15 cellular contexts compared by ENCODE assay signal in the genomic region with DNA sequence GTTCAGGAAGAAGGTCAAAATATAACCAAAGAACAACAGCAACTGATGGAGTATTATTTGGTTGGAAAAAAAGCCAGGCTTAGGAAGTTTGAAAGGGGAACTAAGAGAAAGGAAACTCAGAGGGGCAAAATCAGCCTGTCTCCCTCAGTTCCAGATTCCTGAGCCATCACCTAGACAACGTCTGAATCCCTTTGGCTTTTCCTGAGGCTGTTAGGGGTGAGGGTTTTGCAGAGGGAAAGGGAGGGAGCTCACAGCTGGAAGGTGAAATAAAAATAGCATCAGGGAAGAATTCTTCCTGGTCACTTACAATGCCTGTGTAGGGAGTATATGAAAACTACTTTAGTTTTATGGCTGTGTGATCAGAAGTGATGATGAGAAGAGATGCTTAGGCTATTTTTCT.
DNase-seq lines count a peak whose midpoint lies in the region; ATAC-seq and TF ChIP-seq lines count a peak whose summit lies in the region.
"Had no signal": no experiment of that assay in that cellular context is flagged by ENCODE, and none has a peak within 500 bp of the region (broad histone marks: within the 10 kb centered on the region; RNA-seq: fewer than 3 reads in every experiment).

No MANE protein-coding gene starts in this region.

- peak; percentile 23 for DNase-seq in NCI-H146 (lab: John Stamatoyannopoulos, UW)
- DNase-seq in NCI-H146 treated with DMSO at 0.1 percent for 48 hours (lab: John Stamatoyannopoulos, UW; ENCODE audit: unreplicated experiment), result no peak
- DNase-seq in mucosa of descending colon, result no peak
- DNase-seq in neural progenitor cell (ENCODE audit: low spot score), result peak; percentile 34
- DNase-seq in SKM-1 (lab: John Stamatoyannopoulos, UW; ENCODE audit: unreplicated experiment), result no peak
- no peak for DNase-seq in progenitor cell of endocrine pancreas (ENCODE audit: low spot score, unreplicated experiment)
- DNase-seq: Caco-2; CD8-positive, alpha-beta memory T cell; DND-41; GF-D8; HCEC 1CT had no signal

- intact Hi-C loops in mucosa of descending colon (cut with DNase I, micrococcal nuclease), result no loop called here

- H3K9me3 ChIP-seq in mucosa of descending colon, result no peaks in the 10 kb centered on the region
- no peaks in the 10 kb centered on the region for H3K9me3 ChIP-seq in neural progenitor cell (ENCODE audit: low read depth)
- H3K9me3 ChIP-seq: Caco-2 had no signal

- H4K20me1 ChIP-seq in neural progenitor cell (ENCODE audit: low read depth), result no peaks in the 10 kb centered on the region

- no peak overlapping the region for H3K9ac ChIP-seq in neural progenitor cell

- peak; percentile 24 for ATAC-seq in mucosa of descending colon
- ATAC-seq in GM18861 (IDR thresholded peaks at IDR 0.05; ENCODE audit: unreplicated experiment), result no peak

- no peaks in the 10 kb centered on the region for H3K27me3 ChIP-seq in neural progenitor cell

- H3K4me2 ChIP-seq in neural progenitor cell, result peak overlapping the region; percentile 58

- H3K9me3 Mint-ChIP-seq in brain, result no peaks in the 10 kb centered on the region
- no peaks in the 10 kb centered on the region for H3K9me3 Mint-ChIP-seq in neural progenitor cell
- H3K9me3 Mint-ChIP-seq in progenitor cell of endocrine pancreas (ENCODE audit: low read depth), result no peaks in the 10 kb centered on the region
- H3K9me3 Mint-ChIP-seq: CD8-positive, alpha-beta memory T cell had no signal

- H3K27ac Mint-ChIP-seq in brain (peak overlapping the region in 4 of 5 experiments; percentile 23 to 86 (median 43)), neural progenitor cell (peak overlapping the region; percentile 99), progenitor cell of endocrine pancreas (no peak overlapping the region)
- H3K27ac Mint-ChIP-seq: CD8-positive, alpha-beta memory T cell had no signal

- TF ChIP-seq CTCF in brain (conservative IDR thresholded peaks at IDR 0.05), result no peak
- no peak for TF ChIP-seq CTCF in mucosa of descending colon (IDR thresholded peaks at IDR 0.05)
- TF ChIP-seq CTCF in neural progenitor cell (IDR thresholded peaks at IDR 0.05), result no peak
- no peak for TF ChIP-seq CTCF in progenitor cell of endocrine pancreas (IDR thresholded peaks at IDR 0.05; ENCODE audit: unreplicated experiment)

- H3K4me3 Mint-ChIP-seq in brain (peak overlapping the region in 1 of 5 experiments; percentile 28), neural progenitor cell (peak overlapping the region; percentile 62), progenitor cell of endocrine pancreas (ENCODE audit: low read depth) (no peak overlapping the region)
- H3K4me3 Mint-ChIP-seq: CD8-positive, alpha-beta memory T cell had no signal

- H3K4me1 ChIP-seq in mucosa of descending colon (ENCODE audit: low read depth), result no peaks in the 10 kb centered on the region
- peaks cover 21% of the 10 kb centered on the region for H3K4me1 ChIP-seq in neural progenitor cell
- H3K4me1 ChIP-seq: Caco-2 had no signal

- no peaks in the 10 kb centered on the region for H3K79me2 ChIP-seq in neural progenitor cell (ENCODE audit: low read depth)

- H3K36me3 ChIP-seq in mucosa of descending colon (ENCODE audit: low read depth), result no peaks in the 10 kb centered on the region
- H3K36me3 ChIP-seq in neural progenitor cell, result no peaks in the 10 kb centered on the region

- peaks cover 92% of the 10 kb centered on the region for H3K4me1 Mint-ChIP-seq in brain
- H3K4me1 Mint-ChIP-seq in neural progenitor cell, result peaks cover 73% of the 10 kb centered on the region
- peaks cover 12% of the 10 kb centered on the region for H3K4me1 Mint-ChIP-seq in progenitor cell of endocrine pancreas (ENCODE audit: low read depth)
- H3K4me1 Mint-ChIP-seq: CD8-positive, alpha-beta memory T cell had no signal

- H3K27me3 Mint-ChIP-seq in brain (no peaks in the 10 kb centered on the region), neural progenitor cell (ENCODE audit: insufficient read depth, low read depth) (no peaks in the 10 kb centered on the region), progenitor cell of endocrine pancreas (no peaks in the 10 kb centered on the region)

- H3K36me3 Mint-ChIP-seq in brain (peaks cover 11% of the 10 kb centered on the region), neural progenitor cell (peaks cover 17% of the 10 kb centered on the region), progenitor cell of endocrine pancreas (ENCODE audit: insufficient read depth) (no peaks in the 10 kb centered on the region)
- H3K36me3 Mint-ChIP-seq: CD8-positive, alpha-beta memory T cell had no signal

- H3K4me3 ChIP-seq in mucosa of descending colon, result no peak overlapping the region
- no peak overlapping the region for H3K4me3 ChIP-seq in neural progenitor cell

- no peaks in the 10 kb centered on the region for H3F3A ChIP-seq in neural progenitor cell (ENCODE audit: low read depth)

- no peak overlapping the region for H3K27ac ChIP-seq in neural progenitor cell
- H3K27ac ChIP-seq: 22Rv1, HL-60 had no signal

- no peak overlapping the region for H2AFZ ChIP-seq in neural progenitor cell (replicated peaks)

Comparison
In these comparisons a context has a peak if more than half of its experiments do, and no peak if none do; other contexts are left out.
1. DNase-seq: peak in NCI-H146 (single experiment) and neural progenitor cell (single experiment); none in NCI-H146 treated with DMSO at 0.1 percent for 48 hours (single experiment), mucosa of descending colon (0 of 3), SKM-1 (single experiment) and progenitor cell of endocrine pancreas (single experiment).